In the genomic region with DNA sequence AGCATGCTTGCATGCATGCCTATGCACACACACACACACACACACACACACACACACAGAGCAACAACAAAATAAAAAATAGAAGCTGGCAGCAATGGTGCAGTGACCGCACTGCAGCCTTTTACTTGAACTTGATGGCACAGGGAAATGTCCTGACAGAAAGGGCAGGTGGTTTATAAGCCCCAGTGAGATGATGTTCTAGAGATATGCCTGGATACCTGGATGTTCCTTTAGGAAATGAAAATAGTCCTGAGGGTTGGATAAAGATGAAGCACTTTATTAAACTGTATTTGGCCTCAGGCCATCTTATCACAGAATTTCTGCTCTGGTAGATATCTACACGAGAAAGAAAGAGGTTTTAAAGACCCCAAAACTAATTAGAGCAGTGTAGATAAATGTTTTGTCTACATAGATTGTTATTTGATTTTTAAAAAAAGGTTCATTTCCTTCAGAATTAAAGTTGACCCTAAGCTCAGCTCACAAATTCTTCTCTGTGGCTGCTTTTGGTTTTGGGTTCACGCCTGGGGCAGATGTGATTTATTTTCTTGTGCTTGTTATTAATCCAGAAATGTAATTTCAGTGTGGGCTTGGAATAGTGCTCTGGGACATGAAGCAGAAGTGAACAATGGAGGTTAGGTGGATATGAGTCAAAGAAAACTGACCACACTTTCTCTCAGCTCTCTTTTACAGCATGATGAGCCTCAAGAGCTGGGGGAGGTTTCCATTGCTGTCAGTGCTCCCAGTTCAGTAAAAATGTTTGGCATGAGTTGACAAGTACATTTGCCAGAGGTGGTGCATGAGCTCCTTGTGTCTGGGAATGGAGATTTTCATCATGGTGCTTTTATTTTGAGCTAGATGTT, we compare ENCODE assay signal across 13 cellular contexts. TPM values are rescaled to one million over a fixed set of nuclear protein-coding genes. Genes with fewer than 3 reads are reported as not detected.
DNase-seq lines count a peak whose midpoint lies in the region; ATAC-seq and TF ChIP-seq lines count a peak whose summit lies in the region.
"Had no signal": no experiment of that assay in that cellular context is flagged by ENCODE, and none has a peak within 500 bp of the region (broad histone marks: within the 10 kb centered on the region; RNA-seq: fewer than 3 reads in every experiment).

No MANE protein-coding gene starts in this region.

- no peaks in the 10 kb centered on the region for H3K9me3 Mint-ChIP-seq in HFFc6
- H3K9me3 Mint-ChIP-seq: activated B cell treated with CpG ODN at 0.5 μM for 24 hours; activated naive CD4-positive, alpha-beta T cell treated with anti-CD3 and anti-CD28 coated beads, Interleukin-2, amount 50 U/mL, for 24 hours; CD8-positive, alpha-beta memory T cell had no signal

- peaks cover 35% of the 10 kb centered on the region for H3K4me1 Mint-ChIP-seq in HFFc6 (ENCODE audit: low read depth)
- H3K4me1 Mint-ChIP-seq: activated naive CD4-positive, alpha-beta T cell treated with anti-CD3 and anti-CD28 coated beads, Interleukin-2, amount 50 U/mL, for 24 hours; CD8-positive, alpha-beta memory T cell had no signal

- no peak overlapping the region for H3K4me3 ChIP-seq in ACC112 (ENCODE audit: low read depth, low read length)
- H3K4me3 ChIP-seq in astrocyte of the spinal cord (ENCODE audit: low read depth, low read length), result no peak overlapping the region

- peak overlapping the region; percentile 23 for H3K27ac Mint-ChIP-seq in HFFc6
- H3K27ac Mint-ChIP-seq: activated B cell treated with CpG ODN at 0.5 μM for 24 hours; activated naive CD4-positive, alpha-beta T cell treated with anti-CD3 and anti-CD28 coated beads, Interleukin-2, amount 50 U/mL, for 24 hours; CD8-positive, alpha-beta memory T cell had no signal

- peak; percentile 73 for DNase-seq in HFFc6
- DNase-seq in astrocyte of the spinal cord (ENCODE audit: low read depth, low spot score), result peak; percentile 88
- DNase-seq in left kidney (ENCODE audit: low read depth, low spot score), result peak; percentile 67
- no peak for DNase-seq in COR-L47 (lab: John Stamatoyannopoulos, UW)
- DNase-seq in T-helper 2 cell, result no peak
- DNase-seq: activated B cell treated with CpG ODN at 0.5 μM for 24 hours; CD8-positive, alpha-beta memory T cell; NCI-H1092 had no signal

- no peaks in the 10 kb centered on the region for H3K79me2 ChIP-seq in ACC112 (ENCODE audit: control insufficient read depth, insufficient read depth, low read length, unreplicated experiment)

- TF ChIP-seq CTCF in HFFc6 (IDR thresholded peaks at IDR 0.05) (no peak), astrocyte of the spinal cord (IDR thresholded peaks at IDR 0.05; ENCODE audit: low read depth, low read length) (no peak)

- no peaks in the 10 kb centered on the region for H3K36me3 ChIP-seq in ACC112 (ENCODE audit: insufficient read depth, low read length)

- no peaks in the 10 kb centered on the region for H3K27me3 ChIP-seq in ACC112 (ENCODE audit: insufficient read depth, low read length)

- peaks cover 1% of the 10 kb centered on the region for H3K27me3 Mint-ChIP-seq in HFFc6 (ENCODE audit: insufficient read depth)

- H2AFZ ChIP-seq in ACC112 (ENCODE audit: low read length, unreplicated experiment), result peak overlapping the region; percentile 22

- ATAC-seq in GM21526 (IDR thresholded peaks at IDR 0.05; ENCODE audit: low FRiP score, unreplicated experiment) (no peak), GM18861 (IDR thresholded peaks at IDR 0.05; ENCODE audit: unreplicated experiment) (no peak)

- 0 out of 2 replicates have a peak overlapping the region, but pooled peaks have one; percentile 6 for H3K4me3 Mint-ChIP-seq in HFFc6
- H3K4me3 Mint-ChIP-seq: activated B cell treated with CpG ODN at 0.5 μM for 24 hours; activated naive CD4-positive, alpha-beta T cell treated with anti-CD3 and anti-CD28 coated beads, Interleukin-2, amount 50 U/mL, for 24 hours; CD8-positive, alpha-beta memory T cell had no signal

- no peaks in the 10 kb centered on the region for H3K36me3 Mint-ChIP-seq in HFFc6 (ENCODE audit: low read depth)
- H3K36me3 Mint-ChIP-seq: activated naive CD4-positive, alpha-beta T cell treated with anti-CD3 and anti-CD28 coated beads, Interleukin-2, amount 50 U/mL, for 24 hours; CD8-positive, alpha-beta memory T cell had no signal

- H3K27ac ChIP-seq in ACC112 (ENCODE audit: low read depth, low read length), result no peak overlapping the region

- in situ Hi-C loops in astrocyte of the spinal cord (cut with HindIII; ENCODE audit: low sequenced_read_pairs), result no loop called here

- peaks cover 10% of the 10 kb centered on the region for H3K4me1 ChIP-seq in ACC112 (ENCODE audit: control insufficient read depth, insufficient read depth, low read length, unreplicated experiment)

RNA-seq across cellular contexts. Expression of a gene that starts 22.9 kb away (rescaled TPM):
- total RNA-seq in HFFc6 (2021; fragmentation: NEBNext Ultra II Directional; extraction: Animal tissue kit (Norgen Biotek cat#: 25700)), result not detected
- total RNA-seq: activated B cell treated with CpG ODN at 0.5 μM for 24 hours; CD8-positive, alpha-beta memory T cell; temporal lobe had no signal

Comparison
In these comparisons a context has a peak if more than half of its experiments do, and no peak if none do; other contexts are left out.
1. DNase-seq: peak in HFFc6 (single experiment), astrocyte of the spinal cord (single experiment) and left kidney (single experiment); none in COR-L47 (single experiment) and T-helper 2 cell (0 of 5).